ENCODE assay signal across 14 cellular contexts in the genomic region with DNA sequence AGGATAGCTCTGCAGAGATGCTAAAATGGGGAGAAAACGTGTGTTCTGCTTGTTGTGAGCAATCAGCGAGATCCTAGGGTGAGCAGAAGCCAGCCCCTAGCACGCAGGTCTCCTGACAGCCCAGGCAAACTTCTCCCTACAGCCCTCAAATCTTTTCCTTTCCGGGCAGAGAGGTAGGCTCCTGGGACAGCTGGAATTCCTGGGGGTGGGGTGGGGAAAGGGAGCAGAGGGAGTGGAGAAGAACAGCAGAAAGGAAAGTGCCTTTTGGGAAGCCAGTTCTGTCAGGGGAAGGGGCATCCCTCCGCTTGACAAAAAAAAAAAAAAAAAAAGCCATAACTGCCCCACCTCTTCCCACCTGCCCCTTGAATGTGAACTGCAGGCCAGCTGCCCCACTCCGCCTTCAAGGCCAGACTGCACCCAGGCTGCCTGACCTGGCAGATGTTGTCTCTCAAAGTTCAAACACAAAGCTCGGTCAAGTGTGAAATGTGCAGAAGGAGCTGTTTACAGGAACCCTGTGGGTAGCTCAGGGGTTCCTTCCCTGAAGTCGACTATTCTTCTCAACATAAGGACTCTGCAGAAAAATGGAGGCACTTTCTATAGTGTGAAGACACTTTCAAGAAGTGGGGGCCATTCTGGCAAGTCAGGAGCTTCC. TPM values are rescaled to one million over a fixed set of nuclear protein-coding genes. Genes with fewer than 3 reads are reported as not detected.
A peak's percentile ranks its signal among the peaks of the same experiment; 100 is the strongest.
DNase-seq lines count a peak whose midpoint lies in the region; ATAC-seq and TF ChIP-seq lines count a peak whose summit lies in the region.
"Had no signal": no experiment of that assay in that cellular context is flagged by ENCODE, and none has a peak within 500 bp of the region (broad histone marks: within the 10 kb centered on the region; RNA-seq: fewer than 3 reads in every experiment).

No MANE protein-coding gene starts in this region.

- no peak for TF ChIP-seq CTCF in choroid plexus epithelial cell (conservative IDR thresholded peaks at IDR 0.05; ENCODE audit: low read depth, low read length)

- no peak for ATAC-seq in GM19397 (IDR thresholded peaks at IDR 0.05; ENCODE audit: unreplicated experiment)
- ATAC-seq: activated T-cell treated with anti-CD3 and anti-CD28 coated beads, Interleukin-2, amount 50 U/mL, for 72 hours had no signal

- DNase-seq in NCI-H146 (lab: John Stamatoyannopoulos, UW) (peak; percentile 62), NCI-H146 treated with DMSO at 0.1 percent for 48 hours (lab: John Stamatoyannopoulos, UW; ENCODE audit: unreplicated experiment) (no peak), NCI-H2171 (lab: John Stamatoyannopoulos, UW) (peak; percentile 71), choroid plexus epithelial cell (ENCODE audit: low read depth) (peak; percentile 25), renal cortical epithelial cell (ENCODE audit: low read depth) (peak; percentile 46), NCI-H1105 (lab: John Stamatoyannopoulos, UW) (no peak)
- no peak for DNase-seq in activated naive CD4-positive, alpha-beta T cell treated with Interleukin-2 at 50 U/mL for 16 hours
- DNase-seq: 8988T; activated T-cell treated with anti-CD3 and anti-CD28 coated beads, Interleukin-2, amount 50 U/mL, for 72 hours; MM.1S; Right ventricle myocardium superior; T1000 had no signal

- H3K4me3 ChIP-seq in choroid plexus epithelial cell (ENCODE audit: low read depth, low read length), result no peak overlapping the region
- H3K4me3 ChIP-seq: esophagus muscularis mucosa had no signal

RNA-seq across cellular contexts. Expression of a gene that starts 16.4 kb away (rescaled TPM):
- 1.7 and 9.3 TPM in 2 replicates for total RNA-seq in renal cortical epithelial cell

RNA-seq across cellular contexts. Expression of a gene that starts 39.4 kb away (rescaled TPM):
- 7.8 and 20.9 TPM in 2 replicates for total RNA-seq in renal cortical epithelial cell

RNA-seq across cellular contexts. Expression of a gene that starts 50.4 kb away (rescaled TPM):
- 32.5 and 50.2 TPM in 2 replicates for total RNA-seq in renal cortical epithelial cell

Comparison
In these comparisons a context has a peak if more than half of its experiments do, and no peak if none do; other contexts are left out.
1. DNase-seq: peak in NCI-H146 (single experiment), NCI-H2171 (single experiment), choroid plexus epithelial cell (single experiment) and renal cortical epithelial cell (single experiment); none in NCI-H146 treated with DMSO at 0.1 percent for 48 hours (single experiment), activated naive CD4-positive, alpha-beta T cell treated with Interleukin-2 at 50 U/mL for 16 hours (single experiment) and NCI-H1105 (single experiment).